ENCODE assay signal across 8 cellular contexts in the genomic region with DNA sequence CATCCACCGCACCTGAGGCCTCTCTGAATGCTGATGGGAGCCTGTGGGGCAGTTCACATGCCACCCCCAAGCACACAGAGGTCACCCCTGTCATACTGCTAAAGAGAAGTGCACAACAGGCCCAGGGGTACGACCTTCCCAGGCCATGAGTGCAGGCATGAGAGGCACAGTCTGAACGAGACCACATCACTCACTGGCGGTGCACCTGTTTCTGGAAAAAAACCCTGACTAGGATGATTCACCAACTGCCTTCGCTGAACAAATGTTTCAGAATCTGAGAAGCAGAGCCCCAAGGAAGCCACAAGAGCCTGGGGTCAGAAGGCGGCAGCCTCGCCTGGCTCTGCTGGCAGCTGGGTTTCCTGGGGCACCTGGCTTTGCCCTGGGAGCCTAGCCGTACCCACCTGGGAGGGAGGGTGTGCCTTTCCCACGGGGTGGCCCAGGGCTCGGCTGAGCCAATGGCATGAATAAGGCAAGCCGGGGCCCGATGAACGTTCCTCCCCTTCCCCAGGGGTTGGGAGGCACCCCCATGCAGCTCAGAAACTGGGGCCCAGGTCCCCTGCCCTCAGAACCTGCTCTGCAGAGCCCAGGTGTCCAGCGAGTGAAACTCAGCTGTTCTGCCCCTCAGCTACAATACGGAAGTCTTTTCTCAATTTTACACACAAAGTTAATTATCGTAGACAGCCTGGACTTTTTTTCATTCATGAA.
DNase-seq lines count a peak whose midpoint lies in the region; ATAC-seq, FAIRE-seq and TF ChIP-seq lines count a peak whose summit lies in the region.

No MANE protein-coding gene starts in this region.

- H3K4me3 ChIP-seq in AG04450 (ENCODE audit: low read depth, low read length): no peak overlapping the region
- no peak overlapping the region for H3K4me3 ChIP-seq in coronary artery

- peaks cover 10% of the 10 kb centered on the region for H3K9me3 ChIP-seq in AG04450 (ENCODE audit: control insufficient read depth, insufficient read depth, low read length)

- ATAC-seq in HG02938 (IDR thresholded peaks at IDR 0.05; ENCODE audit: unreplicated experiment): peak; percentile 72
- peak; percentile 85 for ATAC-seq in activated CD4-positive, alpha-beta T cell treated with anti-CD3 and anti-CD28 coated beads for 36 hours

- CTCF ChIA-PET in AG04450 (lab: Charles Lee): no interaction called here
- CTCF ChIA-PET in activated CD4-positive, alpha-beta T cell treated with anti-CD3 and anti-CD28 coated beads for 36 hours (lab: Charles Lee): interaction anchor here (0.7 to 1.1 kb wide), 3 partner anchors 23 to 608 kb away, joined by 3 to 4 read pairs (median 3); no protein-coding TSS in a partner anchor

- peaks cover 21% of the 10 kb centered on the region for H3K36me3 Mint-ChIP-seq in activated CD4-positive, alpha-beta T cell treated with anti-CD3 and anti-CD28 coated beads for 36 hours (ENCODE audit: low read depth)

- DNase-seq in AG04450 (ENCODE audit: low read depth, low spot score) (no peak), coronary artery (ENCODE audit: low spot score) (peak; percentile 72), D721Med (ENCODE audit: insufficient read length, low spot score) (no peak), NCI-H1092 (lab: John Stamatoyannopoulos, UW) (no peak), NCI-H748 (lab: John Stamatoyannopoulos, UW; ENCODE audit: unreplicated experiment) (no peak)
- DNase-seq in activated CD4-positive, alpha-beta T cell treated with anti-CD3 and anti-CD28 coated beads for 36 hours: peak; percentile 89
- peak; percentile 48 for DNase-seq in stimulated activated CD4-positive, alpha-beta T cell treated with anti-CD3 and anti-CD28 coated beads, Interleukin-12 subunit alpha, Interleukin-12 subunit beta, amount 100 ng/mL, for 4 hours

- no peak for TF ChIP-seq CTCF in AG04450 (IDR thresholded peaks at IDR 0.05; ENCODE audit: low read depth, low read length)
- TF ChIP-seq CTCF in coronary artery (IDR thresholded peaks at IDR 0.05): no peak
- no peak for TF ChIP-seq CTCF in D721Med (IDR thresholded peaks at IDR 0.05; ENCODE audit: insufficient read depth, missing control alignments)

- H3K27ac ChIP-seq in AG04450 (ENCODE audit: low read depth, low read length) (peak overlapping the region; percentile 97), coronary artery (peak overlapping the region in 1 of 2 donors; percentile 45)

- peak overlapping the region; percentile 17 for H3K4me3 Mint-ChIP-seq in activated CD4-positive, alpha-beta T cell treated with anti-CD3 and anti-CD28 coated beads for 36 hours

- POLR2A ChIA-PET in AG04450 (lab: Yijun Ruan, JAX): interaction anchor here (2.6 kb wide), 1 partner anchor 74 kb away, joined by 20 read pairs; a partner anchor contains a TSS
- POLR2A ChIA-PET in activated CD4-positive, alpha-beta T cell treated with anti-CD3 and anti-CD28 coated beads for 36 hours (lab: Charles Lee): interaction anchor here (2.4 kb wide), 1 partner anchor 12 kb away, joined by 6 read pairs; no protein-coding TSS in a partner anchor

- peak overlapping the region; percentile 74 for H3K27ac Mint-ChIP-seq in activated CD4-positive, alpha-beta T cell treated with anti-CD3 and anti-CD28 coated beads for 36 hours

- peaks cover 75% of the 10 kb centered on the region for H3K4me1 Mint-ChIP-seq in activated CD4-positive, alpha-beta T cell treated with anti-CD3 and anti-CD28 coated beads for 36 hours

- intact Hi-C loops in activated CD4-positive, alpha-beta T cell treated with anti-CD3 and anti-CD28 coated beads for 36 hours (cut with DNase I, micrococcal nuclease): loop anchor here (1.0 to 5.0 kb wide), 9 partner anchors 28 to 810 kb away; a partner anchor contains a TSS

- H3K27me3 ChIP-seq in AG04450 (ENCODE audit: control insufficient read depth, insufficient read depth, low read length): no peaks in the 10 kb centered on the region

- no peaks in the 10 kb centered on the region for H3K9me3 Mint-ChIP-seq in activated CD4-positive, alpha-beta T cell treated with anti-CD3 and anti-CD28 coated beads for 36 hours (ENCODE audit: low read depth)

- FAIRE-seq in D721Med (lab: Jason Lieb, UNC): no peak

- peaks cover 5% of the 10 kb centered on the region for H3K27me3 Mint-ChIP-seq in activated CD4-positive, alpha-beta T cell treated with anti-CD3 and anti-CD28 coated beads for 36 hours

Comparison
In these comparisons a context has a peak if more than half of its experiments do, and no peak if none do; other contexts are left out.
1. DNase-seq: peak in activated CD4-positive, alpha-beta T cell treated with anti-CD3 and anti-CD28 coated beads for 36 hours (single experiment), coronary artery (single experiment) and stimulated activated CD4-positive, alpha-beta T cell treated with anti-CD3 and anti-CD28 coated beads, Interleukin-12 subunit alpha, Interleukin-12 subunit beta, amount 100 ng/mL, for 4 hours (single experiment); none in AG04450 (single experiment), D721Med (single experiment), NCI-H1092 (single experiment) and NCI-H748 (single experiment).